In genomic region chr10:43680035-43680434, GRCh38 we compare ENCODE assay signal across 16 cellular contexts. TPM values are rescaled to one million over a fixed set of nuclear protein-coding genes. Genes with fewer than 3 reads are reported as not detected.
DNase-seq lines count a peak whose midpoint lies in the region; TF ChIP-seq lines count a peak whose summit lies in the region.
"Had no signal": no experiment of that assay in that cellular context is flagged by ENCODE, and none has a peak within 500 bp of the region (broad histone marks: within the 10 kb centered on the region; RNA-seq: fewer than 3 reads in every experiment).

No MANE protein-coding gene starts in this region.

- no peaks in the 10 kb centered on the region for H4K20me1 ChIP-seq in GM23248 (ENCODE audit: insufficient read depth)
- H4K20me1 ChIP-seq: BLaER1 treated with 17β-estradiol and CSF1 and Interleukin-3, amounts not matched to agents 10 nM and 100 nM had no signal

- H2BK5ac ChIP-seq in mesendoderm (ENCODE audit: low read length): no peak overlapping the region

- no peak overlapping the region for H4K5ac ChIP-seq in mesendoderm (ENCODE audit: low read length)

- no peak overlapping the region for H3K56ac ChIP-seq in mesendoderm (ENCODE audit: low read length)

- DNase-seq in GM23248 (peak; percentile 53), NB4 (ENCODE audit: low read depth) (peak; percentile 38), cardiac fibroblast (ENCODE audit: low read depth in 2 of 2) (peak; percentile 29 to 47), mesendoderm (peak; percentile 55), adrenal gland (no peak), superior temporal gyrus (ENCODE audit: extremely low spot score) (no peak)
- DNase-seq in activated CD4-positive, CD25-positive, alpha-beta regulatory T cell treated with anti-CD3 and anti-CD28 coated beads, Interleukin-2, amount 50 U/mL, for 72 hours: no peak
- DNase-seq: activated T-cell treated with anti-CD3 and anti-CD28 coated beads for 4 hours; glutamatergic neuron; GOT3; NCI-H1092 treated with DMSO at 0.1 percent for 48 hours; stimulated activated CD4-positive, alpha-beta T cell treated with anti-CD3 and anti-CD28 coated beads, Interleukin-2, amount 100 ng/mL, for 24 hours; T-helper 2 cell had no signal

- H3K9ac ChIP-seq in GM23248 (no peak overlapping the region), mesendoderm (ENCODE audit: low read length) (no peak overlapping the region)
- H3K9ac ChIP-seq: BLaER1 treated with 17β-estradiol and CSF1 and Interleukin-3, amounts not matched to agents 10 nM and 100 nM; neural progenitor cell had no signal

- H3K4me2 ChIP-seq in GM23248 (ENCODE audit: unreplicated experiment) (no peak overlapping the region), mesendoderm (ENCODE audit: low read length) (no peak overlapping the region)
- H3K4me2 ChIP-seq: BLaER1 treated with 17β-estradiol and CSF1 and Interleukin-3, amounts not matched to agents 10 nM and 100 nM; neural progenitor cell had no signal

- TF ChIP-seq POLR2A in NB4 (IDR thresholded peaks at IDR 0.05; ENCODE audit: extremely low read depth, insufficient read length) (no peak), adrenal gland (IDR thresholded peaks at IDR 0.05) (no peak)

- H4K8ac ChIP-seq in mesendoderm (ENCODE audit: low read depth, low read length): no peak overlapping the region

- H2BK15ac ChIP-seq in mesendoderm (replicated peaks; ENCODE audit: low read depth): no peak overlapping the region

- no peaks in the 10 kb centered on the region for H3K27me3 ChIP-seq in GM23248 (replicated peaks; ENCODE audit: insufficient read depth)
- no peaks in the 10 kb centered on the region for H3K27me3 ChIP-seq in mesendoderm (ENCODE audit: insufficient read depth, low read length, poor library complexity)
- no peaks in the 10 kb centered on the region for H3K27me3 ChIP-seq in adrenal gland
- H3K27me3 ChIP-seq: BLaER1 treated with 17β-estradiol and CSF1 and Interleukin-3, amounts not matched to agents 10 nM and 100 nM; neural progenitor cell; right lobe of liver had no signal

- no peak overlapping the region for H2BK120ac ChIP-seq in mesendoderm (ENCODE audit: low read depth, low read length)

- TF ChIP-seq CTCF in NB4 (IDR thresholded peaks at IDR 0.05; ENCODE audit: low read depth, low read length) (no peak), cardiac fibroblast (IDR thresholded peaks at IDR 0.05; ENCODE audit: low read depth, low read length) (no peak), adrenal gland (IDR thresholded peaks at IDR 0.05) (no peak)

- no peaks in the 10 kb centered on the region for H3K79me2 ChIP-seq in GM23248 (ENCODE audit: insufficient read depth)
- no peaks in the 10 kb centered on the region for H3K79me2 ChIP-seq in mesendoderm (ENCODE audit: control insufficient read depth, insufficient read depth, low read length)

- in situ Hi-C loops in GM23248 (cut with MboI): no loop called here

- no peak overlapping the region for H3K23ac ChIP-seq in mesendoderm (ENCODE audit: low read length)

- H3K4me3 ChIP-seq in GM23248: no peak overlapping the region
- no peak overlapping the region for H3K4me3 ChIP-seq in NB4 (ENCODE audit: low read depth, low read length)
- H3K4me3 ChIP-seq in cardiac fibroblast (replicated peaks in 1 of 2; ENCODE audit: low read depth in 2 of 2, low read length in 2 of 2): no peak overlapping the region
- no peak overlapping the region for H3K4me3 ChIP-seq in mesendoderm (ENCODE audit: low read length)
- no peak overlapping the region for H3K4me3 ChIP-seq in adrenal gland
- H3K4me3 ChIP-seq: BLaER1 treated with 17β-estradiol and CSF1 and Interleukin-3, amounts not matched to agents 10 nM and 100 nM; neural progenitor cell; right lobe of liver had no signal

- H3K27ac ChIP-seq in GM23248 (no peak overlapping the region), mesendoderm (ENCODE audit: low read depth, low read length) (no peak overlapping the region), adrenal gland (no peak overlapping the region)
- H3K27ac ChIP-seq: BLaER1 treated with 17β-estradiol and CSF1 and Interleukin-3, amounts not matched to agents 10 nM and 100 nM; neural progenitor cell; right lobe of liver had no signal

- H3K36me3 ChIP-seq in GM23248 (ENCODE audit: low read depth): no peaks in the 10 kb centered on the region
- H3K36me3 ChIP-seq in mesendoderm (ENCODE audit: control insufficient read depth, insufficient read depth, low read length): no peaks in the 10 kb centered on the region
- H3K36me3 ChIP-seq in adrenal gland (replicated peaks in 1 of 2): no peaks in the 10 kb centered on the region
- H3K36me3 ChIP-seq: BLaER1 treated with 17β-estradiol and CSF1 and Interleukin-3, amounts not matched to agents 10 nM and 100 nM; neural progenitor cell; right lobe of liver had no signal

- WGBS in GM23248 (ENCODE audit: low coverage in 1 of 2, low lambda C conversion rate in 2 of 2, missing lambda C conversion rate in 2 of 2), 2 experiments: 87 to 92% methylated on average over 4 of the region's 4 CpGs
- no CpG with 5 or more reads among the region's 4 CpGs for whole genome bisulfite sequencing in mesendoderm (ENCODE audit: extremely low coverage, insufficient coverage, low lambda C conversion rate)
- WGBS in adrenal gland, 4 donors: 65 to 74% (median 70%) methylated on average over 4 of the region's 4 CpGs

- no peak overlapping the region for H3K4ac ChIP-seq in mesendoderm (ENCODE audit: low read depth, low read length)

- H3K79me1 ChIP-seq in mesendoderm (ENCODE audit: low read length): no peaks in the 10 kb centered on the region

- H2AFZ ChIP-seq in GM23248: no peak overlapping the region
- H2AFZ ChIP-seq: neural progenitor cell had no signal

- H3K9me3 ChIP-seq in GM23248 (ENCODE audit: low read depth) (no peaks in the 10 kb centered on the region), adrenal gland (replicated peaks in 1 of 3) (no peaks in the 10 kb centered on the region)
- H3K9me3 ChIP-seq: right lobe of liver had no signal

- intact Hi-C loops in adrenal gland (cut with DNase I): loop anchor here in 1 of 2 donors (10.0 kb wide), 1 partner anchor 1185 kb away; no protein-coding TSS in a partner anchor

- peaks cover 26% of the 10 kb centered on the region for H3F3A ChIP-seq in GM23248 (ENCODE audit: insufficient read depth)

- H3K18ac ChIP-seq in mesendoderm (ENCODE audit: low read length): no peak overlapping the region

- no peak overlapping the region for H2AK5ac ChIP-seq in mesendoderm (ENCODE audit: low read length)

- peaks cover 20% of the 10 kb centered on the region for H3K4me1 ChIP-seq in GM23248 (ENCODE audit: insufficient read depth)
- H3K4me1 ChIP-seq in mesendoderm (ENCODE audit: control insufficient read depth, low read depth, low read length): no peaks in the 10 kb centered on the region
- no peaks in the 10 kb centered on the region for H3K4me1 ChIP-seq in adrenal gland (replicated peaks in 1 of 2)
- H3K4me1 ChIP-seq: neural progenitor cell had no signal

- H3K9me2 ChIP-seq in GM23248 (ENCODE audit: insufficient read depth): no peaks in the 10 kb centered on the region

RNA-seq across cellular contexts. Expression of gene ZNF32, which starts 31.4 kb away (rescaled TPM):
- total RNA-seq in GM23248 (2014; rRNA removed; shearing (Covaris generic)): 24.6 and 32.1 TPM in 2 replicates
- polyA plus RNA-seq in GM23248 (2016; fragmentation: Nextera tagmentation; extraction: Ambion mirVana) (39.7 and 42.1 TPM in 2 replicates), adrenal gland (10 to 100 TPM; 38.3 to 77.8 (median 67.5) TPM)
- 21.5 TPM for polyA plus RNA-seq in mesendoderm (2013, experiment 1 of 2)
- polyA plus RNA-seq in mesendoderm (2013, experiment 2 of 2): 22.4 TPM
- 10 to 100 TPM; 18.0 to 47.4 (median 39.1) TPM for total RNA-seq in adrenal gland

Comparison
In these comparisons a context has a peak if more than half of its experiments do, and no peak if none do; other contexts are left out.
1. DNase-seq: peak in GM23248 (single experiment), NB4 (single experiment), cardiac fibroblast (2 of 2) and mesendoderm (single experiment); none in adrenal gland (0 of 7), activated CD4-positive, CD25-positive, alpha-beta regulatory T cell treated with anti-CD3 and anti-CD28 coated beads, Interleukin-2, amount 50 U/mL, for 72 hours (single experiment) and superior temporal gyrus (single experiment).